Comparison of ENCODE assay signal across 8 cellular contexts in the genomic region with DNA sequence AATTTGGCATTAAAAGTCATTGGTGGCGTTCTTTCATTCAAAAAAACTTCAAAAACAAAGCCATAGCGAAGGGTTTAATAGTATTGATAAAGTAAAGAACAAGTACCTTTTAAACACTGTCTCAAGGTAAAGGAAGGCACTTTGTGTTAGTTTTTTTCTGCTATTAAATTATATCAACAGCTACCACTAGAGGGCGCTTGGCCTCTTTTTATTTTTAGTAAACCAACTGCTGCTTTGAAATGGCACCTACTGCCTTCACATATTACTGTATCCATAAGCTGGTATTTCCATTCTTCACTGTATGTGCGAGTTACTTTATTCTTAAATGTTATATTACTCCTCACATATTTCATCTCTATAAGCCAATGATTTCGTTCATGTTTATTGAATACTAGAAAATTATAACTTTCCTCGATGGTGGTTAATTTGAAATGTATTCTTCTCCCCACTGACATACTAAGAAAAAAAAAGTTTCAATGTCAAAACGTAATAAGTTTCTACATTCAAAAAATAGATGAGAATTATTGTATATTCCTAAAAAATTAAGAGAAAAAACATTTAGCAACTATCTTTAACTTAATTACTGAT.
DNase-seq lines count a peak whose midpoint lies in the region; ATAC-seq, FAIRE-seq and TF ChIP-seq lines count a peak whose summit lies in the region.

No MANE protein-coding gene starts in this region.

- POLR2A ChIA-PET in activated CD4-positive, alpha-beta T cell treated with anti-CD3 and anti-CD28 coated beads, Interleukin-2, amount 10 ng/mL, durations not matched to agents 7 days and 5 days (lab: Charles Lee), result interaction anchor here (0.7 kb wide), 2 partner anchors 210 to 253 kb away, joined by 3 to 4 read pairs; no protein-coding TSS in a partner anchor

- TF ChIP-seq POLR2A in erythroblast (IDR thresholded peaks at IDR 0.05; ENCODE audit: low read length), result no peak

- CTCF ChIA-PET in activated CD4-positive, alpha-beta T cell treated with anti-CD3 and anti-CD28 coated beads, Interleukin-2, amount 10 ng/mL, durations not matched to agents 7 days and 5 days (lab: Charles Lee), result interaction anchor here (0.7 to 1.0 kb wide), 3 partner anchors 126 to 199 kb away, joined by 3 to 6 read pairs (median 4); no protein-coding TSS in a partner anchor

- H3K27me3 Mint-ChIP-seq in activated CD4-positive, alpha-beta T cell treated with anti-CD3 and anti-CD28 coated beads, Interleukin-2, amount 10 ng/mL, durations not matched to agents 7 days and 5 days, result no peaks in the 10 kb centered on the region
- no peaks in the 10 kb centered on the region for H3K27me3 Mint-ChIP-seq in nephron progenitor cell (ENCODE audit: low read depth, poor library complexity)

- FAIRE-seq in urothelium cell line (lab: Jason Lieb, UNC), result no peak

- DNase-seq in AG08396 (ENCODE audit: low spot score) (peak; percentile 41), NCI-H460 (ENCODE audit: extremely low read depth, low read depth) (peak; percentile 70), erythroblast (lab: John Stamatoyannopoulos, UW) (peak; percentile 51 to 73), nephron progenitor cell (peak; percentile 57), urothelium cell line (ENCODE audit: low spot score) (peak; percentile 46)
- DNase-seq in activated CD4-positive, alpha-beta T cell treated with anti-CD3 and anti-CD28 coated beads, Interleukin-2, amount 10 ng/mL, durations not matched to agents 7 days and 5 days, result peak; percentile 69

- peak; percentile 80 for TF ChIP-seq CTCF in nephron progenitor cell (IDR thresholded peaks at IDR 0.05)

- ATAC-seq in GM18499 (IDR thresholded peaks at IDR 0.05; ENCODE audit: insufficient read depth, unreplicated experiment) (peak; percentile 84), HG03469 (IDR thresholded peaks at IDR 0.05; ENCODE audit: unreplicated experiment) (peak; percentile 76)

- H3K4me3 Mint-ChIP-seq in activated CD4-positive, alpha-beta T cell treated with anti-CD3 and anti-CD28 coated beads, Interleukin-2, amount 10 ng/mL, durations not matched to agents 7 days and 5 days, result no peak overlapping the region
- no peak overlapping the region for H3K4me3 Mint-ChIP-seq in nephron progenitor cell

- no peaks in the 10 kb centered on the region for H3K4me1 Mint-ChIP-seq in activated CD4-positive, alpha-beta T cell treated with anti-CD3 and anti-CD28 coated beads, Interleukin-2, amount 10 ng/mL, durations not matched to agents 7 days and 5 days
- peaks cover 18% of the 10 kb centered on the region for H3K4me1 Mint-ChIP-seq in nephron progenitor cell

- H3K27ac Mint-ChIP-seq in activated CD4-positive, alpha-beta T cell treated with anti-CD3 and anti-CD28 coated beads, Interleukin-2, amount 10 ng/mL, durations not matched to agents 7 days and 5 days, result no peak overlapping the region
- no peak overlapping the region for H3K27ac Mint-ChIP-seq in nephron progenitor cell

- H3K9me3 Mint-ChIP-seq in activated CD4-positive, alpha-beta T cell treated with anti-CD3 and anti-CD28 coated beads, Interleukin-2, amount 10 ng/mL, durations not matched to agents 7 days and 5 days, result peaks cover 4% of the 10 kb centered on the region
- peaks cover 18% of the 10 kb centered on the region for H3K9me3 Mint-ChIP-seq in nephron progenitor cell

- H3K36me3 Mint-ChIP-seq in activated CD4-positive, alpha-beta T cell treated with anti-CD3 and anti-CD28 coated beads, Interleukin-2, amount 10 ng/mL, durations not matched to agents 7 days and 5 days (ENCODE audit: low read depth), result no peaks in the 10 kb centered on the region
- H3K36me3 Mint-ChIP-seq in nephron progenitor cell (ENCODE audit: low read depth), result no peaks in the 10 kb centered on the region

Comparison
In these comparisons a context has a peak if more than half of its experiments do, and no peak if none do; other contexts are left out.
1. Peak in every context shown above with its lines: DNase-seq and ATAC-seq.